Comparison of ENCODE assay signal across 22 cellular contexts in genomic region chr7:5215313-5215712, GRCh38.
"Had no signal": no experiment of that assay in that cellular context is flagged by ENCODE, and none has a peak within 500 bp of the region (broad histone marks: within the 10 kb centered on the region; RNA-seq: fewer than 3 reads in every experiment).

No MANE protein-coding gene starts in this region.

- H3K27me3 ChIP-seq: body of pancreas, cardiac muscle cell, hepatocyte, pancreas had no signal

- H3K27me3 Mint-ChIP-seq: activated CD4-positive, alpha-beta T cell treated with anti-CD3 and anti-CD28 coated beads for 36 hours; activated naive CD4-positive, alpha-beta T cell treated with anti-CD3 and anti-CD28 coated beads, Interleukin-2, amount 50 U/mL, for 24 hours; dendritic cell treated with granulocyte-macrophage colony-stimulating factor and Interleukin-4, amounts not matched to agents 40 ng/mL and 50 ng/mL, for 4 days; natural killer cell treated with Interleukin-12 subunit alpha and Interleukin-12 subunit beta and Interleukin-15 and Interleukin-18, amount 100 ng/mL, for 72 hours; type B pancreatic cell had no signal

- H3K4me1 Mint-ChIP-seq: activated CD4-positive, alpha-beta T cell treated with anti-CD3 and anti-CD28 coated beads for 36 hours had no signal

- H3K4me2 ChIP-seq: hepatocyte had no signal

- H3K27ac ChIP-seq: body of pancreas, cardiac muscle cell, hepatocyte, pancreas, thoracic aorta had no signal

- H3K9me3 Mint-ChIP-seq: activated naive CD4-positive, alpha-beta T cell treated with anti-CD3 and anti-CD28 coated beads, Interleukin-2, amount 50 U/mL, for 24 hours; activated T-cell treated with anti-CD3 and anti-CD28 coated beads, Interleukin-2, amount 50 U/mL, for 72 hours; dendritic cell treated with granulocyte-macrophage colony-stimulating factor and Interleukin-4, amounts not matched to agents 40 ng/mL and 50 ng/mL, for 4 days; immature natural killer cell; natural killer cell treated with Interleukin-12 subunit alpha and Interleukin-12 subunit beta and Interleukin-15 and Interleukin-18, amount 100 ng/mL, for 72 hours; type B pancreatic cell had no signal

- H3K27ac Mint-ChIP-seq: activated naive CD4-positive, alpha-beta T cell treated with anti-CD3 and anti-CD28 coated beads, Interleukin-2, amount 50 U/mL, for 24 hours; activated T-cell treated with anti-CD3 and anti-CD28 coated beads, Interleukin-2, amount 50 U/mL, for 72 hours; dendritic cell treated with granulocyte-macrophage colony-stimulating factor and Interleukin-4, amounts not matched to agents 40 ng/mL and 50 ng/mL, for 4 days; natural killer cell treated with Interleukin-12 subunit alpha and Interleukin-12 subunit beta and Interleukin-15 and Interleukin-18, amount 100 ng/mL, for 72 hours; type B pancreatic cell had no signal

- DNase-seq: activated CD4-positive, alpha-beta T cell treated with anti-CD3 and anti-CD28 coated beads for 36 hours; activated CD4-positive, alpha-beta T cell treated with anti-CD3 and anti-CD28 coated beads, Interleukin-2, amount 50 U/mL, for 48 hours; activated gamma-delta T cell; activated T-cell treated with anti-CD3 and anti-CD28 coated beads, Interleukin-2, amount 50 U/mL, for 72 hours; anterior cingulate cortex; body of pancreas; effector CD4-positive, alpha-beta T cell; erythroblast; foreskin fibroblast; glutamatergic neuron; immature natural killer cell; stimulated activated CD4-positive, alpha-beta T cell treated with anti-CD3 and anti-CD28 coated beads, Interleukin-4, amount 100 ng/mL, for 1 hour; stimulated activated naive CD4-positive, alpha-beta T cell treated with Interleukin-2 at 50 U/mL for 16 hours; T-helper 1 cell had no signal

- H3K9me3 ChIP-seq: body of pancreas, pancreas, thoracic aorta had no signal

- H3K4me3 Mint-ChIP-seq: activated CD4-positive, alpha-beta T cell treated with anti-CD3 and anti-CD28 coated beads for 36 hours; activated naive CD4-positive, alpha-beta T cell treated with anti-CD3 and anti-CD28 coated beads, Interleukin-2, amount 50 U/mL, for 24 hours; activated T-cell treated with anti-CD3 and anti-CD28 coated beads, Interleukin-2, amount 50 U/mL, for 72 hours; dendritic cell treated with granulocyte-macrophage colony-stimulating factor and Interleukin-4, amounts not matched to agents 40 ng/mL and 50 ng/mL, for 4 days; immature natural killer cell; natural killer cell treated with Interleukin-12 subunit alpha and Interleukin-12 subunit beta and Interleukin-15 and Interleukin-18, amount 100 ng/mL, for 72 hours; type B pancreatic cell had no signal

- ATAC-seq: activated CD4-positive, alpha-beta T cell treated with anti-CD3 and anti-CD28 coated beads for 36 hours; activated T-cell treated with anti-CD3 and anti-CD28 coated beads, Interleukin-2, amount 50 U/mL, for 72 hours; body of pancreas; natural killer cell treated with Interleukin-12 subunit alpha and Interleukin-12 subunit beta and Interleukin-15 and Interleukin-18, amount 100 ng/mL, for 72 hours; pancreas had no signal

- H3K4me3 ChIP-seq: body of pancreas, cardiac muscle cell, hepatocyte, pancreas, thoracic aorta had no signal

- H3K4me1 ChIP-seq: body of pancreas, pancreas had no signal

- H2AFZ ChIP-seq: hepatocyte had no signal
